ENCODE assay signal across 8 cellular contexts in the genomic region with DNA sequence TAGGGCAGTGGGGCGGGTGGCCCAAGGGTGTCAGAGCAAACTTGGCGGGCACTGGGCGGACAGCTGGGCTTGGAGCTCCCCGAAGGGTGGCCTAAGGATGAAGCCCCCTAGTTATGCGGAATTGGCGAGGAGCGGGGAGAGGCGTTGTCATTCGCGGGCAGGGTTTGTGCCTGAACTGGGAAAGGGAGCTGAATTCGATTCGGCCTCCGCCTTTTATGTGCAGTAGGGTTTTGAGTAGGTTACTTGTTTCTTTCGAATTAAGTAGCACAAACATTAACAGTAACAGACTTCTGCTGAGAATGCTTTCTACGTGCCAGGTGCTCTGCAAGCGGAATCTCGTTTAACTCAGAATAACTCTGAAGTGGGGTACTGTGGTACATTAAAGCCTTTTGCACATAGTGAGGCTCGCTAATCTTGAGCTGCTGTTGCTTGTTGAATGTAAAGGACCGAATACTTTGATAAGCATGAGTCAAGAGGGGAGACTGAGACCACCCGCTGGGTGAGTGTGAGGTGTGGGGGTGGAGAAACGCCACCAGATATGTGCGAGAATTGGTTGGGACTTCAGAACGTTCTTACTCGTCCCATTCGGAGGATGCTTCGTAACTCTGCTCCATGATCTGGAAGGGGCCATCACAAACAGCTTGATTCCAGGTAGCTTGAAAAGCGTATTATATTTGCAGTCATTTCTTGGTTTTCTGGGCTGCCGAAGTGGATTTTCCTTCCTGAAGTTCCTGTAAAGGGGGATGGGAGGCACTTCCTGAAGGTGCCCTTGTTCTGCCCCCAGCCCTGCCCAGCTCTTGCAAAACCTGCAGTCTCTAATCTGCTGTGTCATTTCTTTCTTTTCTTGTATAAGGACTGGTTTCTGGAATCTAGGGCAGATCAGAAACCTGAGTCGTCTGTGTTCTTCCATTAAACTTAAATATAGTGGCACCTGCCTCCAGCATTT. TPM values are rescaled to one million over a fixed set of nuclear protein-coding genes. Genes with fewer than 3 reads are reported as not detected.
DNase-seq lines count a peak whose midpoint lies in the region; ATAC-seq and TF ChIP-seq lines count a peak whose summit lies in the region.

No MANE protein-coding gene starts in this region.

- H3K27ac Mint-ChIP-seq in activated CD4-positive, alpha-beta T cell treated with anti-CD3 and anti-CD28 coated beads for 36 hours, result peak overlapping the region; percentile 95

- H3K4me2 ChIP-seq in PC-9, result peak overlapping the region; percentile 90

- no peaks in the 10 kb centered on the region for H3K9me3 ChIP-seq in PC-9 (ENCODE audit: insufficient read depth, low read depth)

- no peaks in the 10 kb centered on the region for H3K9me3 Mint-ChIP-seq in activated CD4-positive, alpha-beta T cell treated with anti-CD3 and anti-CD28 coated beads for 36 hours (ENCODE audit: low read depth)

- H4K20me1 ChIP-seq in PC-9 (ENCODE audit: insufficient read depth), result peaks cover 15% of the 10 kb centered on the region

- peaks cover 62% of the 10 kb centered on the region for H3F3A ChIP-seq in PC-9 (ENCODE audit: insufficient read depth, low read depth)

- no peak for TF ChIP-seq CTCF in PC-9 (conservative IDR thresholded peaks at IDR 0.05)
- no peak for TF ChIP-seq CTCF in choroid plexus epithelial cell (conservative IDR thresholded peaks at IDR 0.05; ENCODE audit: low read depth, low read length)

- peak; percentile 40 for DNase-seq in activated CD4-positive, alpha-beta T cell treated with anti-CD3 and anti-CD28 coated beads for 36 hours
- no peak for DNase-seq in activated CD4-positive, alpha-beta T cell treated with anti-CD3 and anti-CD28 coated beads, Interleukin-2, amount 50 U/mL, for 1 hour
- DNase-seq in PC-9 (peak; percentile 56 to 67), choroid plexus epithelial cell (ENCODE audit: low read depth) (peak; percentile 51), mucosa of gallbladder (ENCODE audit: low spot score) (peak; percentile 18), NCI-H1092 treated with DMSO at 0.1 percent for 48 hours (lab: John Stamatoyannopoulos, UW) (no peak), NCI-H345 treated with DMSO at 0.1 percent for 48 hours (lab: John Stamatoyannopoulos, UW; ENCODE audit: unreplicated experiment) (no peak)
- no peak for DNase-seq in activated CD4-positive, CD25-positive, alpha-beta regulatory T cell treated with anti-CD3 and anti-CD28 coated beads, Interleukin-2, amount 50 U/mL, for 72 hours

- peaks cover 52% of the 10 kb centered on the region for H3K79me2 ChIP-seq in PC-9 (ENCODE audit: low read depth)

- peak overlapping the region; percentile 95 for H3K27ac ChIP-seq in PC-9

- peaks cover 22% of the 10 kb centered on the region for H3K4me1 ChIP-seq in PC-9 (replicated peaks; ENCODE audit: insufficient read depth)

- H3K4me1 Mint-ChIP-seq in activated CD4-positive, alpha-beta T cell treated with anti-CD3 and anti-CD28 coated beads for 36 hours, result peaks cover 17% of the 10 kb centered on the region

- H3K4me3 ChIP-seq in PC-9 (peak overlapping the region; percentile 100), choroid plexus epithelial cell (ENCODE audit: low read depth, low read length) (peak overlapping the region; percentile 92)

- H3K27me3 Mint-ChIP-seq in activated CD4-positive, alpha-beta T cell treated with anti-CD3 and anti-CD28 coated beads for 36 hours, result no peaks in the 10 kb centered on the region

- POLR2A ChIA-PET in activated CD4-positive, alpha-beta T cell treated with anti-CD3 and anti-CD28 coated beads for 36 hours (lab: Charles Lee), result interaction anchor here (0.5 to 2.3 kb wide), 8 partner anchors 10 to 346 kb away, joined by 3 to 14 read pairs (median 4); partner anchors contain the start of genes SLA2 and TGIF2
- POLR2A ChIA-PET in PC-9 (lab: Charles Lee; ENCODE audit: unreplicated experiment), result interaction anchor here (0.5 kb wide), 1 partner anchor 951 kb away, joined by 7 read pairs; no protein-coding TSS in a partner anchor

- no peaks in the 10 kb centered on the region for H3K9me2 ChIP-seq in PC-9 (ENCODE audit: insufficient read depth)

- H3K36me3 ChIP-seq in PC-9 (ENCODE audit: low read depth), result peaks cover 28% of the 10 kb centered on the region

- BruUV-seq in PC-9 (replicated peaks; lab: Mats Ljungman, UMichigan), result TSS peak; percentile 22

- H3K36me3 Mint-ChIP-seq in activated CD4-positive, alpha-beta T cell treated with anti-CD3 and anti-CD28 coated beads for 36 hours (ENCODE audit: low read depth), result peaks cover 30% of the 10 kb centered on the region

- intact Hi-C loops in activated CD4-positive, alpha-beta T cell treated with anti-CD3 and anti-CD28 coated beads for 36 hours (cut with DNase I, micrococcal nuclease), result loop anchor here in 1 of 2 experiments (2.0 kb wide), 1 partner anchor 38 kb away; no protein-coding TSS in a partner anchor
- intact Hi-C loops in PC-9 (cut with micrococcal nuclease; ENCODE audit: unreplicated experiment), result loop anchor here (5.0 kb wide), 2 partner anchors 141 to 144 kb away; partner anchors contain the start of gene NDRG3

- no peaks in the 10 kb centered on the region for H3K27me3 ChIP-seq in PC-9 (ENCODE audit: insufficient read depth, low read depth)

- no peak for ATAC-seq in activated CD4-positive, alpha-beta T cell treated with anti-CD3 and anti-CD28 coated beads for 36 hours

- CTCF ChIA-PET in activated CD4-positive, alpha-beta T cell treated with anti-CD3 and anti-CD28 coated beads for 36 hours (lab: Charles Lee), result interaction anchor here (0.5 to 4.2 kb wide), 20 partner anchors 10 to 1716 kb away, joined by 3 to 47 read pairs (median 4); partner anchors contain the start of genes SCAND1 and TGIF2
- CTCF ChIA-PET in PC-9 (lab: Charles Lee), result interaction anchor here (0.5 to 1.3 kb wide), 8 partner anchors 17 to 277 kb away, joined by 3 to 6 read pairs (median 4); partner anchors contain the start of gene DSN1

- peak overlapping the region; percentile 73 for H2AFZ ChIP-seq in PC-9

- H3K4me3 Mint-ChIP-seq in activated CD4-positive, alpha-beta T cell treated with anti-CD3 and anti-CD28 coated beads for 36 hours, result peak overlapping the region; percentile 100

RNA-seq across cellular contexts. Expression of gene RAB5IF, which starts 0.9 kb away (rescaled TPM):
- 10 to 100 TPM; 71.7 to 90.2 TPM for total RNA-seq in activated CD4-positive, alpha-beta T cell treated with anti-CD3 and anti-CD28 coated beads for 36 hours
- 220 and 303 TPM in 2 replicates for total RNA-seq in PC-9 (2021)
- 109 TPM for total RNA-seq in mucosa of gallbladder

RNA-seq across cellular contexts. Expression of gene TGIF2, which starts 33.0 kb away (rescaled TPM):
- total RNA-seq in activated CD4-positive, alpha-beta T cell treated with anti-CD3 and anti-CD28 coated beads for 36 hours, result 10 to 100 TPM; 44.9 to 48.7 TPM
- 15.7 and 18.3 TPM in 2 replicates for total RNA-seq in PC-9 (2021)
- 11.7 TPM for total RNA-seq in mucosa of gallbladder

RNA-seq across cellular contexts. Expression of gene SLA2, which starts 39.6 kb away (rescaled TPM):
- 10 to 100 TPM; 48.7 to 52.6 TPM for total RNA-seq in activated CD4-positive, alpha-beta T cell treated with anti-CD3 and anti-CD28 coated beads for 36 hours
- not detected in 2 replicates for total RNA-seq in PC-9 (2021)
- 2.0 TPM for total RNA-seq in mucosa of gallbladder

Comparison
In these comparisons a context has a peak if more than half of its experiments do, and no peak if none do; other contexts are left out.
1. DNase-seq: peak in activated CD4-positive, alpha-beta T cell treated with anti-CD3 and anti-CD28 coated beads for 36 hours (single experiment), PC-9 (2 of 2), choroid plexus epithelial cell (single experiment) and mucosa of gallbladder (single experiment); none in activated CD4-positive, alpha-beta T cell treated with anti-CD3 and anti-CD28 coated beads, Interleukin-2, amount 50 U/mL, for 1 hour (single experiment), activated CD4-positive, CD25-positive, alpha-beta regulatory T cell treated with anti-CD3 and anti-CD28 coated beads, Interleukin-2, amount 50 U/mL, for 72 hours (single experiment), NCI-H1092 treated with DMSO at 0.1 percent for 48 hours (single experiment) and NCI-H345 treated with DMSO at 0.1 percent for 48 hours (single experiment).
2. RNA of gene SLA2, which starts 39.6 kb away (total RNA-seq): 48.7 to 52.6 TPM in activated CD4-positive, alpha-beta T cell treated with anti-CD3 and anti-CD28 coated beads for 36 hours; 2.0 TPM in mucosa of gallbladder (single experiment) and not detected in PC-9; every median in the first group is over 10 times any median in the second.